1 cellular context compared by ENCODE assay signal in the genomic region with DNA sequence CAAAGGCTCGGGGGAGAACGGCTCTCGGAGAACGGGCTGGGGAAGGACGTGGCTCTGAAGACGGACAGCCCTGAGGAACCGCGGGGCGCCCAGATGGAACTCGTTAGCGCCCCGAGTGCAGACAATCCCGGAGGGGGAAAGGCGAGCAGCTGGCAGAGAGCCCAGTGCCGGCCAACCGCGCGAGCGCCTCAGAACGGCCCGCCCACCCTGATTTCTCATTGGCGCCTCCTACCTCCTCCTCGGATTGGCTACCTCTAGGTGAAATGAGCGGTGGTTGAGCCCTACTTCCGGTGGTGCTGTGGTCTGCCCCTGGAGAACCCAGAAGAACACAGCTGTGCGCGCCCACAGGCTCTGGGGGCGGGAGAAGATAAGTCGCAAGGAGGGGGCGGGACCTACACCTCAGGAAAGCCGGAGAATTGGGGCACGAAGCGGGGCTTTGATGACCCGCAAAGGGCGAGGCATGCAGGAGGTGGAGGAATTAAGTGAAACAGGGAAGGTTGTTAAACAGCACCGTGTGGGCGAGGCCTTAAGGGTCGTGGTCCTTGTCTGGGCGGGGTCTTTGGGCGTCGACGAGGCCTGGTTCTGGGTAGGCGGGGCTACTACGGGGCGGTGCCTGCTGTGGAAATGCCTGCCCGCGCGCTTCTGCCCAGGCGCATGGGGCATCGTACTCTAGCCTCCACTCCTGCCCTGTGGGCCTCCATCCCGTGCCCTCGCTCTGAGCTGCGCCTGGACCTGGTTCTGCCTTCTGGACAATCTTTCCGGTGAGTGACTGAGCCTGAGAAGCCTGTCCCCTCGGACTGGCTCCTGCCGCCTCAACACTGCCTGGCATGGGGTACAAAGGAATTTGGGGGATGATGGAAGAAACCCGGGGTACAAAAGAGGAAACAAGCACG.
A peak's percentile ranks its signal among the peaks of the same experiment; 100 is the strongest.
TF ChIP-seq lines count a peak whose summit lies in the region.

A gene (plus strand): TSS at position 290 of the 893 bp plus-strand sequence. CDS start 335 bp downstream, at position 625.

TF ChIP-seq in HEK293, 187 proteins besides CTCF, POLR2A, EP300 and RAD21 (continued from another document and continues in another):
- TF ChIP-seq, protein P1, sequence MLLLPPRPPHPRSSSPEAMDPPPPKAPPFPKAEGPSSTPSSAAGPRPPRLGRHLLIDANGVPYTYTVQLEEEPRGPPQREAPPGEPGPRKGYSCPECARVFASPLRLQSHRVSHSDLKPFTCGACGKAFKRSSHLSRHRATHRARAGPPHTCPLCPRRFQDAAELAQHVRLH (tag by site-specific recombination; IDR thresholded peaks at IDR 0.05): peak; percentile 97
- TF ChIP-seq, protein P2, sequence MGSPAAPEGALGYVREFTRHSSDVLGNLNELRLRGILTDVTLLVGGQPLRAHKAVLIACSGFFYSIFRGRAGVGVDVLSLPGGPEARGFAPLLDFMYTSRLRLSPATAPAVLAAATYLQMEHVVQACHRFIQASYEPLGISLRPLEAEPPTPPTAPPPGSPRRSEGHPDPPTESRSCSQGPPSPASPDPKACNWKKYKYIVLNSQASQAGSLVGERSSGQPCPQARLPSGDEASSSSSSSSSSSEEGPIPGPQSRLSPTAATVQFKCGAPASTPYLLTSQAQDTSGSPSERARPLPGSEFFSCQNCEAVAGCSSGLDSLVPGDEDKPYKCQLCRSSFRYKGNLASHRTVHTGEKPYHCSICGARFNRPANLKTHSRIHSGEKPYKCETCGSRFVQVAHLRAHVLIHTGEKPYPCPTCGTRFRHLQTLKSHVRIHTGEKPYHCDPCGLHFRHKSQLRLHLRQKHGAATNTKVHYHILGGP (tag by site-specific recombination; IDR thresholded peaks at IDR 0.05): no peak
- no peak for TF ChIP-seq ZNF211 (tag by site-specific recombination; IDR thresholded peaks at IDR 0.05; ENCODE audit: low read depth)
- no peak for TF ChIP-seq ZNF48 (tag by site-specific recombination; IDR thresholded peaks at IDR 0.05)
- TF ChIP-seq ZFP41 (tag by site-specific recombination; IDR thresholded peaks at IDR 0.05; ENCODE audit: borderline replicate concordance): no peak
- peak; percentile 78 for TF ChIP-seq ZNF2 (tag by site-specific recombination; IDR thresholded peaks at IDR 0.05)
- no peak for TF ChIP-seq HOXC10 (CRISPR knock-in tag; IDR thresholded peaks at IDR 0.05)
- no peak for TF ChIP-seq SETDB1 (IDR thresholded peaks at IDR 0.05; ENCODE audit: insufficient read length, low read length)
- no peak for TF ChIP-seq ZNF132 (tag by site-specific recombination; IDR thresholded peaks at IDR 0.05; ENCODE audit: borderline replicate concordance)
- no peak for TF ChIP-seq ZNF521 (tag by site-specific recombination; IDR thresholded peaks at IDR 0.05)
- TF ChIP-seq, protein P3, sequence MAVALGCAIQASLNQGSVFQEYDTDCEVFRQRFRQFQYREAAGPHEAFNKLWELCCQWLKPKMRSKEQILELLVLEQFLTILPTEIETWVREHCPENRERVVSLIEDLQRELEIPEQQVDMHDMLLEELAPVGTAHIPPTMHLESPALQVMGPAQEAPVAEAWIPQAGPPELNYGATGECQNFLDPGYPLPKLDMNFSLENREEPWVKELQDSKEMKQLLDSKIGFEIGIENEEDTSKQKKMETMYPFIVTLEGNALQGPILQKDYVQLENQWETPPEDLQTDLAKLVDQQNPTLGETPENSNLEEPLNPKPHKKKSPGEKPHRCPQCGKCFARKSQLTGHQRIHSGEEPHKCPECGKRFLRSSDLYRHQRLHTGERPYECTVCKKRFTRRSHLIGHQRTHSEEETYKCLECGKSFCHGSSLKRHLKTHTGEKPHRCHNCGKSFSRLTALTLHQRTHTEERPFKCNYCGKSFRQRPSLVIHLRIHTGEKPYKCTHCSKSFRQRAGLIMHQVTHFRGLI (tag by site-specific recombination; IDR thresholded peaks at IDR 0.05): peak; percentile 95
- TF ChIP-seq ZNF184 (tag by site-specific recombination; IDR thresholded peaks at IDR 0.05): no peak
- TF ChIP-seq ZEB2 (tag by site-specific recombination; IDR thresholded peaks at IDR 0.05): peak; percentile 74
- peak; percentile 79; the same call in 1 of the 2 replicates for TF ChIP-seq ZBTB7A (tag by site-specific recombination; IDR thresholded peaks at IDR 0.05; ENCODE audit: low read depth)
- no peak for TF ChIP-seq ZNF571 (tag by site-specific recombination; IDR thresholded peaks at IDR 0.05)
- no peak for TF ChIP-seq ZNF302 (tag by site-specific recombination; IDR thresholded peaks at IDR 0.05; ENCODE audit: low read depth)
- TF ChIP-seq ZNF621 (tag by site-specific recombination; IDR thresholded peaks at IDR 0.05): no peak
- TF ChIP-seq SP7 (tag by site-specific recombination; IDR thresholded peaks at IDR 0.05): peak; percentile 82; the same call in 1 of the 2 replicates
- TF ChIP-seq ZNF560 (tag by site-specific recombination; IDR thresholded peaks at IDR 0.05; ENCODE audit: borderline replicate concordance): no peak
- peak; percentile 30; the same call in 1 of the 2 replicates for TF ChIP-seq ZFP69B (tag by site-specific recombination; IDR thresholded peaks at IDR 0.05)
- no peak for TF ChIP-seq ZNF239 (tag by site-specific recombination; IDR thresholded peaks at IDR 0.05)
- no peak for TF ChIP-seq ZBTB1 (tag by site-specific recombination; IDR thresholded peaks at IDR 0.05)
- TF ChIP-seq ZNF266 (tag by site-specific recombination; IDR thresholded peaks at IDR 0.05; ENCODE audit: low read depth): no peak
- no peak for TF ChIP-seq ZNF416 (tag by site-specific recombination; IDR thresholded peaks at IDR 0.05)
- peak; percentile 21; the same call in 1 of the 2 replicates for TF ChIP-seq ZNF391 (tag by site-specific recombination; IDR thresholded peaks at IDR 0.05; ENCODE audit: borderline replicate concordance, low read depth)
- TF ChIP-seq, protein P4, sequence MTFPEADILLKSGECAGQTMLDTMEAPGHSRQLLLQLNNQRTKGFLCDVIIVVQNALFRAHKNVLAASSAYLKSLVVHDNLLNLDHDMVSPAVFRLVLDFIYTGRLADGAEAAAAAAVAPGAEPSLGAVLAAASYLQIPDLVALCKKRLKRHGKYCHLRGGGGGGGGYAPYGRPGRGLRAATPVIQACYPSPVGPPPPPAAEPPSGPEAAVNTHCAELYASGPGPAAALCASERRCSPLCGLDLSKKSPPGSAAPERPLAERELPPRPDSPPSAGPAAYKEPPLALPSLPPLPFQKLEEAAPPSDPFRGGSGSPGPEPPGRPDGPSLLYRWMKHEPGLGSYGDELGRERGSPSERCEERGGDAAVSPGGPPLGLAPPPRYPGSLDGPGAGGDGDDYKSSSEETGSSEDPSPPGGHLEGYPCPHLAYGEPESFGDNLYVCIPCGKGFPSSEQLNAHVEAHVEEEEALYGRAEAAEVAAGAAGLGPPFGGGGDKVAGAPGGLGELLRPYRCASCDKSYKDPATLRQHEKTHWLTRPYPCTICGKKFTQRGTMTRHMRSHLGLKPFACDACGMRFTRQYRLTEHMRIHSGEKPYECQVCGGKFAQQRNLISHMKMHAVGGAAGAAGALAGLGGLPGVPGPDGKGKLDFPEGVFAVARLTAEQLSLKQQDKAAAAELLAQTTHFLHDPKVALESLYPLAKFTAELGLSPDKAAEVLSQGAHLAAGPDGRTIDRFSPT (tag by site-specific recombination; IDR thresholded peaks at IDR 0.05): peak; percentile 94
- no peak for TF ChIP-seq YY2 (tag by site-specific recombination; IDR thresholded peaks at IDR 0.05)
- no peak for TF ChIP-seq ZNF133 (tag by site-specific recombination; IDR thresholded peaks at IDR 0.05)
- no peak for TF ChIP-seq ZNF19 (tag by site-specific recombination; IDR thresholded peaks at IDR 0.05; ENCODE audit: low read depth)
- TF ChIP-seq ZNF404 (tag by site-specific recombination; IDR thresholded peaks at IDR 0.05): no peak
- TF ChIP-seq, protein P5, sequence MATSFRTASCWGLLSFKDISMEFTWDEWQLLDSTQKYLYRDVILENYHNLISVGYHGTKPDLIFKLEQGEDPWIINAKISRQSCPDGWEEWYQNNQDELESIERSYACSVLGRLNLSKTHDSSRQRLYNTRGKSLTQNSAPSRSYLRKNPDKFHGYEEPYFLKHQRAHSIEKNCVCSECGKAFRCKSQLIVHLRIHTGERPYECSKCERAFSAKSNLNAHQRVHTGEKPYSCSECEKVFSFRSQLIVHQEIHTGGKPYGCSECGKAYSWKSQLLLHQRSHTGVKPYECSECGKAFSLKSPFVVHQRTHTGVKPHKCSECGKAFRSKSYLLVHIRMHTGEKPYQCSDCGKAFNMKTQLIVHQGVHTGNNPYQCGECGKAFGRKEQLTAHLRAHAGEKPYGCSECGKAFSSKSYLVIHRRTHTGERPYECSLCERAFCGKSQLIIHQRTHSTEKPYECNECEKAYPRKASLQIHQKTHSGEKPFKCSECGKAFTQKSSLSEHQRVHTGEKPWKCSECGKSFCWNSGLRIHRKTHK (tag by site-specific recombination; IDR thresholded peaks at IDR 0.05): no peak
- TF ChIP-seq ZNF473 (tag by site-specific recombination; IDR thresholded peaks at IDR 0.05): no peak
- peak; percentile 97 for TF ChIP-seq SP2 (tag by site-specific recombination; IDR thresholded peaks at IDR 0.05)
- TF ChIP-seq FEZF1 (tag by site-specific recombination; IDR thresholded peaks at IDR 0.05): no peak
- no peak for TF ChIP-seq OSR2 (tag by site-specific recombination; IDR thresholded peaks at IDR 0.05)
- no peak for TF ChIP-seq ZNF747 (tag by site-specific recombination; IDR thresholded peaks at IDR 0.05)
- TF ChIP-seq, protein P6, sequence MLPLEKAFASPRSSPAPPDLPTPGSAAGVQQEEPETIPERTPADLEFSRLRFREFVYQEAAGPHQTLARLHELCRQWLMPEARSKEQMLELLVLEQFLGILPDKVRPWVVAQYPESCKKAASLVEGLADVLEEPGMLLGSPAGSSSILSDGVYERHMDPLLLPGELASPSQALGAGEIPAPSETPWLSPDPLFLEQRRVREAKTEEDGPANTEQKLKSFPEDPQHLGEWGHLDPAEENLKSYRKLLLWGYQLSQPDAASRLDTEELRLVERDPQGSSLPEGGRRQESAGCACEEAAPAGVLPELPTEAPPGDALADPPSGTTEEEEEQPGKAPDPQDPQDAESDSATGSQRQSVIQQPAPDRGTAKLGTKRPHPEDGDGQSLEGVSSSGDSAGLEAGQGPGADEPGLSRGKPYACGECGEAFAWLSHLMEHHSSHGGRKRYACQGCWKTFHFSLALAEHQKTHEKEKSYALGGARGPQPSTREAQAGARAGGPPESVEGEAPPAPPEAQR (tag by site-specific recombination; IDR thresholded peaks at IDR 0.05): no peak
- TF ChIP-seq ZNF335 (tag by site-specific recombination; conservative IDR thresholded peaks at IDR 0.05): peak; percentile 96
- TF ChIP-seq REPIN1 (tag by site-specific recombination; IDR thresholded peaks at IDR 0.05; ENCODE audit: low read depth): no peak; the same call in 1 of the 2 replicates
- no peak for TF ChIP-seq GFI1B (tag by site-specific recombination; IDR thresholded peaks at IDR 0.05)
- TF ChIP-seq ZNF501 (tag by site-specific recombination; IDR thresholded peaks at IDR 0.05): peak; percentile 54
- TF ChIP-seq, protein P7, sequence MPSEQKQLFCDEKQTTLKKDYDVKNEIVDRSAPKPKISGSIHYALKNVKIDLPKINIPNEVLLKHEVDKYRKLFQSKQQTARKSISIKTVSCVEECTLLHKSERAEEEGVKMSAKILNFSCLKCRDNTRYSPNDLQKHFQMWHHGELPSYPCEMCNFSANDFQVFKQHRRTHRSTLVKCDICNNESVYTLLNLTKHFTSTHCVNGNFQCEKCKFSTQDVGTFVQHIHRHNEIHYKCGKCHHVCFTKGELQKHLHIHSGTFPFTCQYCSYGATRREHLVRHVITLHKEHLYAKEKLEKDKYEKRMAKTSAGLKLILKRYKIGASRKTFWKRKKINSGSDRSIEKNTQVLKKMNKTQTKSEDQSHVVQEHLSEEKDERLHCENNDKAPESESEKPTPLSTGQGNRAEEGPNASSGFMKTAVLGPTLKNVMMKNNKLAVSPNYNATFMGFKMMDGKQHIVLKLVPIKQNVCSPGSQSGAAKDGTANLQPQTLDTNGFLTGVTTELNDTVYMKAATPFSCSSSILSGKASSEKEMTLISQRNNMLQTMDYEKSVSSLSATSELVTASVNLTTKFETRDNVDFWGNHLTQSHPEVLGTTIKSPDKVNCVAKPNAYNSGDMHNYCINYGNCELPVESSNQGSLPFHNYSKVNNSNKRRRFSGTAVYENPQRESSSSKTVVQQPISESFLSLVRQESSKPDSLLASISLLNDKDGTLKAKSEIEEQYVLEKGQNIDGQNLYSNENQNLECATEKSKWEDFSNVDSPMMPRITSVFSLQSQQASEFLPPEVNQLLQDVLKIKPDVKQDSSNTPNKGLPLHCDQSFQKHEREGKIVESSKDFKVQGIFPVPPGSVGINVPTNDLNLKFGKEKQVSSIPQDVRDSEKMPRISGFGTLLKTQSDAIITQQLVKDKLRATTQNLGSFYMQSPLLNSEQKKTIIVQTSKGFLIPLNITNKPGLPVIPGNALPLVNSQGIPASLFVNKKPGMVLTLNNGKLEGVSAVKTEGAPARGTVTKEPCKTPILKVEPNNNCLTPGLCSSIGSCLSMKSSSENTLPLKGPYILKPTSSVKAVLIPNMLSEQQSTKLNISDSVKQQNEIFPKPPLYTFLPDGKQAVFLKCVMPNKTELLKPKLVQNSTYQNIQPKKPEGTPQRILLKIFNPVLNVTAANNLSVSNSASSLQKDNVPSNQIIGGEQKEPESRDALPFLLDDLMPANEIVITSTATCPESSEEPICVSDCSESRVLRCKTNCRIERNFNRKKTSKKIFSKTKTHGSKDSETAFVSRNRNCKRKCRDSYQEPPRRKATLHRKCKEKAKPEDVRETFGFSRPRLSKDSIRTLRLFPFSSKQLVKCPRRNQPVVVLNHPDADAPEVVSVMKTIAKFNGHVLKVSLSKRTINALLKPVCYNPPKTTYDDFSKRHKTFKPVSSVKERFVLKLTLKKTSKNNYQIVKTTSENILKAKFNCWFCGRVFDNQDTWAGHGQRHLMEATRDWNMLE (tag by site-specific recombination; conservative IDR thresholded peaks at IDR 0.05; ENCODE audit: low read depth): no peak
- TF ChIP-seq EGR2 (tag by site-specific recombination; IDR thresholded peaks at IDR 0.05; ENCODE audit: low read depth): peak; percentile 99
- peak; percentile 99 for TF ChIP-seq KLF9 (tag by site-specific recombination; IDR thresholded peaks at IDR 0.05; ENCODE audit: low read depth)
- no peak for TF ChIP-seq ZNF426 (tag by site-specific recombination; IDR thresholded peaks at IDR 0.05)
- peak; percentile 92 for TF ChIP-seq KLF16 (tag by site-specific recombination; IDR thresholded peaks at IDR 0.05)
- no peak for TF ChIP-seq ZNF544 (tag by site-specific recombination; IDR thresholded peaks at IDR 0.05)
- no peak for TF ChIP-seq HOXD13 (CRISPR knock-in tag; IDR thresholded peaks at IDR 0.05; ENCODE audit: borderline replicate concordance)
- TF ChIP-seq ZNF596 (tag by site-specific recombination; IDR thresholded peaks at IDR 0.05): no peak
- 0 out of 2 replicates have a peak, but pooled peaks have one; percentile 0 for TF ChIP-seq BCL11B (tag by site-specific recombination; IDR thresholded peaks at IDR 0.05; ENCODE audit: low read depth)
